In the genomic region with DNA sequence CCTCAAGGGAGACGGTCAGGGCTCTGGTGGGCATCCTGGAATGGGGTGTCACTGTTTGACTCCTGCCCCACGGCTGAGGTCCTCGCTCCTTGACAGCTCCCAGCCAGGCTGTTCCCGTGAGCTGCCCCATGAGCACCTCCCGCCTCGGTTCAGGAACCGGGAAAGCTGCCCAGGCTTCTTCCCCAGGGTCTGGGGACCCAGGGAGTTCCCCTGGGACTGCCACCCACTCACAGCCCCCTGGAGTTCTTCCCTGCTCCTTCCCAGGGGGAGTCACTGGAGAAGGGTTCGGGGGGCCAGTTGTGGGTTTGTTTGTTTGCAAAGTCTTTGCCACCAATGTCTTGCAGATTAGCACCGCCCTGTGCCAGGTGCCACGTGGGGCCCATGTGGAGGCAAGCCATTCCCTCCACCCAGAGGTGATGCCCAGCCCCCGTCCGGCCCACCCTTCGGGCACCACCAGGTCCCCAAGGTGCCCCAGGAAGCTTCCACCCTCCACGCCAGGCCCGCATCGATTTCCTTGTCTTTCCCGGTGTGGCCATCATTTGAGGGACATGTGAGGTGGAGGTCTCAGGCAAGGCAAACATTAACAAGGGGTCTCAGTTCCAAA, we compare ENCODE assay signal across 17 cellular contexts. TPM values are rescaled to one million over a fixed set of nuclear protein-coding genes. Genes with fewer than 3 reads are reported as not detected.
DNase-seq lines count a peak whose midpoint lies in the region; ATAC-seq, FAIRE-seq and TF ChIP-seq lines count a peak whose summit lies in the region.
"Had no signal": no experiment of that assay in that cellular context is flagged by ENCODE, and none has a peak within 500 bp of the region (broad histone marks: within the 10 kb centered on the region; RNA-seq: fewer than 3 reads in every experiment).

No MANE protein-coding gene starts in this region.

- peak overlapping the region; percentile 62 for H3K4me3 ChIP-seq in BLaER1
- peak overlapping the region; percentile 5 to 68 for H3K4me3 ChIP-seq in kidney (ENCODE audit: low read length in 2 of 2)
- H3K4me3 ChIP-seq in skeletal muscle tissue (ENCODE audit: low read length in 3 of 3): peak overlapping the region; percentile 79 to 94 (median 92)
- H3K4me3 ChIP-seq: SJSA1, smooth muscle cell had no signal

- H3K27me3 ChIP-seq in BLaER1: no peaks in the 10 kb centered on the region
- no peaks in the 10 kb centered on the region for H3K27me3 ChIP-seq in skeletal muscle tissue (ENCODE audit: control insufficient read depth in 3 of 3, insufficient read depth in 3 of 3, low read length in 3 of 3)
- H3K27me3 ChIP-seq: SJSA1 had no signal

- no peaks in the 10 kb centered on the region for H3K36me3 Mint-ChIP-seq in central memory CD8-positive, alpha-beta T cell (ENCODE audit: insufficient read depth)

- intact Hi-C loops in kidney (cut with DNase I): no loop called here

- H3K9me3 Mint-ChIP-seq in central memory CD8-positive, alpha-beta T cell: no peaks in the 10 kb centered on the region
- H3K9me3 Mint-ChIP-seq: activated T-cell treated with anti-CD3 and anti-CD28 coated beads, Interleukin-2, amount 50 U/mL, for 72 hours; neural crest cell had no signal

- no peak overlapping the region for H3K27ac Mint-ChIP-seq in central memory CD8-positive, alpha-beta T cell (ENCODE audit: low read depth)
- H3K27ac Mint-ChIP-seq: activated T-cell treated with anti-CD3 and anti-CD28 coated beads, Interleukin-2, amount 50 U/mL, for 72 hours had no signal

- peak; percentile 14 for ATAC-seq in central memory CD8-positive, alpha-beta T cell (replicated peaks; ENCODE audit: extremely low read depth, poor library complexity, severe bottlenecking)
- ATAC-seq in HG03442 (IDR thresholded peaks at IDR 0.05; ENCODE audit: unreplicated experiment): no peak
- ATAC-seq: activated T-cell treated with anti-CD3 and anti-CD28 coated beads, Interleukin-2, amount 50 U/mL, for 72 hours; left colon; stimulated activated naive CD8-positive, alpha-beta T cell treated with anti-CD3 and anti-CD28 coated beads, Interleukin-15, Interleukin-2, amounts not matched to agents 100 U/mL and 50 U/mL, for 24 hours had no signal

- H3K4me1 ChIP-seq in BLaER1 (peaks cover 54% of the 10 kb centered on the region), kidney (ENCODE audit: control insufficient read depth in 1 of 2, insufficient read depth in 1 of 2, low read depth in 1 of 2, low read length in 2 of 2) (peaks cover 0 to 9% of the 10 kb centered on the region in 2 donors), skeletal muscle tissue (ENCODE audit: control insufficient read depth in 3 of 3, insufficient read depth in 3 of 3, low read length in 3 of 3) (peaks cover 57 to 75% (median 74%) of the 10 kb centered on the region in 3 donors)
- H3K4me1 ChIP-seq: SJSA1 had no signal

- H4K20me1 ChIP-seq in BLaER1: peaks cover 15% of the 10 kb centered on the region

- no peak for FAIRE-seq in kidney (lab: Jason Lieb, UNC)
- no peak for FAIRE-seq in D721Med (lab: Jason Lieb, UNC)

- H3K9me3 ChIP-seq in BLaER1 (no peaks in the 10 kb centered on the region), kidney (ENCODE audit: control insufficient read depth in 1 of 2, low read length in 2 of 2) (no peaks in the 10 kb centered on the region), skeletal muscle tissue (ENCODE audit: control insufficient read depth in 3 of 3, low read length in 3 of 3) (no peaks in the 10 kb centered on the region)
- H3K9me3 ChIP-seq: SJSA1 had no signal

- H3K4me1 Mint-ChIP-seq in central memory CD8-positive, alpha-beta T cell: no peaks in the 10 kb centered on the region

- no peak overlapping the region for H3K4me3 Mint-ChIP-seq in central memory CD8-positive, alpha-beta T cell
- H3K4me3 Mint-ChIP-seq: activated T-cell treated with anti-CD3 and anti-CD28 coated beads, Interleukin-2, amount 50 U/mL, for 72 hours; neural crest cell had no signal

- peak overlapping the region; percentile 78 for H3K9ac ChIP-seq in BLaER1
- peak overlapping the region; percentile 72 to 77 for H3K9ac ChIP-seq in kidney (ENCODE audit: low read length in 2 of 2)
- H3K9ac ChIP-seq in skeletal muscle tissue (ENCODE audit: low read depth in 1 of 3, low read length in 3 of 3): peak overlapping the region; percentile 95 to 99 (median 97)

- H3K36me3 ChIP-seq in BLaER1 (no peaks in the 10 kb centered on the region), kidney (ENCODE audit: control insufficient read depth in 1 of 2, insufficient read depth in 2 of 2, low read length in 2 of 2) (no peaks in the 10 kb centered on the region), skeletal muscle tissue (ENCODE audit: control insufficient read depth in 3 of 3, insufficient read depth in 3 of 3, low read length in 3 of 3) (peaks cover 25 to 28% (median 27%) of the 10 kb centered on the region in 3 donors)
- H3K36me3 ChIP-seq: SJSA1 had no signal

- TF ChIP-seq CTCF in kidney (IDR thresholded peaks at IDR 0.05; ENCODE audit: borderline replicate concordance, extremely low read depth, insufficient read depth) (no peak), D721Med (IDR thresholded peaks at IDR 0.05; ENCODE audit: insufficient read depth, missing control alignments) (no peak)

- DNase-seq in central memory CD8-positive, alpha-beta T cell (ENCODE audit: low spot score in 2 of 2): no peak
- DNase-seq in kidney (no peak), D721Med (ENCODE audit: insufficient read length, low spot score) (no peak), hypothalamus (lab: John Stamatoyannopoulos, UW) (no peak)
- no peak for DNase-seq in activated CD4-positive, CD25-positive, alpha-beta regulatory T cell treated with anti-CD3 and anti-CD28 coated beads, Interleukin-2, amount 50 U/mL, for 72 hours
- DNase-seq: activated T-cell treated with anti-CD3 and anti-CD28 coated beads, Interleukin-2, amount 50 U/mL, for 72 hours; DMS79 treated with DMSO at 0.1 percent for 48 hours; effector CD8-positive, alpha-beta T cell; H7; left colon; stimulated activated naive CD8-positive, alpha-beta T cell treated with anti-CD3 and anti-CD28 coated beads, Interleukin-15, Interleukin-2, amounts not matched to agents 100 U/mL and 50 U/mL, for 24 hours had no signal

- H3K27ac ChIP-seq in BLaER1: peak overlapping the region; percentile 86
- H3K27ac ChIP-seq in kidney (ENCODE audit: low read depth in 2 of 2, low read length in 2 of 2): no peak overlapping the region
- H3K27ac ChIP-seq in skeletal muscle tissue (ENCODE audit: low read depth, low read length): peak overlapping the region; percentile 97
- H3K27ac ChIP-seq: SJSA1 had no signal

- peak overlapping the region; percentile 96 for H3K4me2 ChIP-seq in BLaER1
- H3K4me2 ChIP-seq: smooth muscle cell had no signal

- H3K27me3 Mint-ChIP-seq in central memory CD8-positive, alpha-beta T cell: no peaks in the 10 kb centered on the region

RNA-seq across cellular contexts. Expression of gene PLPP7, which starts 1.3 kb away (rescaled TPM):
- total RNA-seq in kidney (4.0 TPM), skeletal muscle tissue (34.4 TPM)
- 5.5 TPM for polyA plus RNA-seq in kidney (ENCODE audit: insufficient read depth, low read depth, low replicate concordance)

RNA-seq across cellular contexts. Expression of gene FAM78A, which starts 14.6 kb away (rescaled TPM):
- total RNA-seq in kidney (6.1 TPM), skeletal muscle tissue (14.6 TPM)
- 1.6 TPM for polyA plus RNA-seq in kidney (ENCODE audit: insufficient read depth, low read depth, low replicate concordance)

Comparison
In these comparisons a context has a peak if more than half of its experiments do, and no peak if none do; other contexts are left out.
1. H3K27ac ChIP-seq: peak in BLaER1 (single experiment) and skeletal muscle tissue (single experiment); none in kidney (0 of 2).
2. H3K4me3 ChIP-seq: peak in every context shown above with its lines; median percentile 92 in skeletal muscle tissue; 62 in BLaER1; 36 in kidney.
3. Peak in every context shown above with its lines, with median percentiles within 50 percentile points of each other: H3K9ac ChIP-seq.